17 cellular contexts compared by ENCODE assay signal in the genomic region with DNA sequence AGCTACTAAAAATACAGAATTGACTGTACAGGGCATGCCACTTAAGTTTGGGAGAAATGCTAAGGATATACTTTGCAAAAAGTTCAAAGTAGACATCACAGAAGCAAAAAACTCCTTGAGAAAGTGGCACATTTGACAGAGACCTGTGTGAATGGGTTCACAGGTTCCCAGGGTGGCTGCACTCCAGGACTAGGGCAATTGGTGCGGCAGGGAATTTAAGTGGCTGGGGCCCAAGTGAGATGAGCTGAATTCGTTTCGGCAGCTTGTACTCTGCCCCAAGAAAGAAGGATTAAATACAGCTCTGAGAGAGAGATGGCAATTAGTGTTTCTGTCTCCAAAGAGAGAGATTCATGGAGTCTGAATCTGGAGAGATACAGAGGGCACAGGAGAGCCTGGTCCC.
"Had no signal": no experiment of that assay in that cellular context is flagged by ENCODE, and none has a peak within 500 bp of the region (broad histone marks: within the 10 kb centered on the region; RNA-seq: fewer than 3 reads in every experiment).

No MANE protein-coding gene starts in this region.

- FAIRE-seq: astrocyte, pancreas had no signal

- ATAC-seq: activated CD8-positive, alpha-beta T cell treated with anti-CD3 and anti-CD28 coated beads for 36 hours; left colon; stimulated activated effector memory CD8-positive, alpha-beta T cell treated with anti-CD3 and anti-CD28 coated beads, Interleukin-12 subunit alpha, Interleukin-12 subunit beta, amount 100 ng/mL, for 72 hours had no signal

- H3K4me3 Mint-ChIP-seq: activated CD8-positive, alpha-beta T cell treated with anti-CD3 and anti-CD28 coated beads for 36 hours; activated naive CD8-positive, alpha-beta T cell treated with anti-CD3 and anti-CD28 coated beads, Interleukin-2, amount 10 ng/mL, durations not matched to agents 7 days and 5 days; immature natural killer cell; nephron progenitor cell; stimulated activated effector memory CD8-positive, alpha-beta T cell treated with anti-CD3 and anti-CD28 coated beads, Interleukin-12 subunit alpha, Interleukin-12 subunit beta, amount 100 ng/mL, for 72 hours; T-helper 2 cell treated with Interferon-gamma antibody and Interleukin-4, amounts not matched to agents 5 μg/mL and 100 μg/mL, for 36 hours had no signal

- H3K27me3 Mint-ChIP-seq: activated CD8-positive, alpha-beta T cell treated with anti-CD3 and anti-CD28 coated beads for 36 hours; activated naive CD8-positive, alpha-beta T cell treated with anti-CD3 and anti-CD28 coated beads, Interleukin-2, amount 10 ng/mL, durations not matched to agents 7 days and 5 days had no signal

- H3K36me3 Mint-ChIP-seq: activated naive CD8-positive, alpha-beta T cell treated with anti-CD3 and anti-CD28 coated beads, Interleukin-2, amount 10 ng/mL, durations not matched to agents 7 days and 5 days; stimulated activated effector memory CD8-positive, alpha-beta T cell treated with anti-CD3 and anti-CD28 coated beads, Interleukin-12 subunit alpha, Interleukin-12 subunit beta, amount 100 ng/mL, for 72 hours had no signal

- H3K4me2 ChIP-seq: smooth muscle cell had no signal

- H3K4me1 Mint-ChIP-seq: activated naive CD8-positive, alpha-beta T cell treated with anti-CD3 and anti-CD28 coated beads, Interleukin-2, amount 10 ng/mL, durations not matched to agents 7 days and 5 days; immature natural killer cell; stimulated activated effector memory CD8-positive, alpha-beta T cell treated with anti-CD3 and anti-CD28 coated beads, Interleukin-12 subunit alpha, Interleukin-12 subunit beta, amount 100 ng/mL, for 72 hours had no signal

- H3K27ac ChIP-seq: pancreas, tibial artery, uterus had no signal

- DNase-seq: activated CD4-positive, alpha-beta T cell treated with anti-CD3 and anti-CD28 coated beads for 1 hour; activated CD8-positive, alpha-beta memory T cell treated with anti-CD3 and anti-CD28 coated beads, Interleukin-2, amount 50 U/mL, for 4 hours; activated CD8-positive, alpha-beta T cell treated with anti-CD3 and anti-CD28 coated beads for 36 hours; activated naive CD8-positive, alpha-beta T cell treated with anti-CD3 and anti-CD28 coated beads, Interleukin-2, amount 10 ng/mL, durations not matched to agents 7 days and 5 days; central memory CD4-positive, alpha-beta T cell; effector memory CD4-positive, alpha-beta T cell; immature natural killer cell; left colon; mesenchymal stem cell; nephron progenitor cell; pancreas; tibial artery; uterus had no signal

- H3K27me3 ChIP-seq: pancreas, tibial artery, uterus had no signal

- H3K9me3 Mint-ChIP-seq: activated CD8-positive, alpha-beta T cell treated with anti-CD3 and anti-CD28 coated beads for 36 hours; activated naive CD8-positive, alpha-beta T cell treated with anti-CD3 and anti-CD28 coated beads, Interleukin-2, amount 10 ng/mL, durations not matched to agents 7 days and 5 days; immature natural killer cell; nephron progenitor cell; stimulated activated effector memory CD8-positive, alpha-beta T cell treated with anti-CD3 and anti-CD28 coated beads, Interleukin-12 subunit alpha, Interleukin-12 subunit beta, amount 100 ng/mL, for 72 hours; T-helper 2 cell treated with Interferon-gamma antibody and Interleukin-4, amounts not matched to agents 5 μg/mL and 100 μg/mL, for 36 hours had no signal

- H3K4me1 ChIP-seq: uterus had no signal

- H3K36me3 ChIP-seq: pancreas, uterus had no signal

- H3K4me3 ChIP-seq: pancreas, smooth muscle cell, tibial artery, uterus had no signal

- H3K9me3 ChIP-seq: pancreas, tibial artery, uterus had no signal

- H3K27ac Mint-ChIP-seq: activated CD8-positive, alpha-beta T cell treated with anti-CD3 and anti-CD28 coated beads for 36 hours; activated naive CD8-positive, alpha-beta T cell treated with anti-CD3 and anti-CD28 coated beads, Interleukin-2, amount 10 ng/mL, durations not matched to agents 7 days and 5 days; nephron progenitor cell; stimulated activated effector memory CD8-positive, alpha-beta T cell treated with anti-CD3 and anti-CD28 coated beads, Interleukin-12 subunit alpha, Interleukin-12 subunit beta, amount 100 ng/mL, for 72 hours; T-helper 2 cell treated with Interferon-gamma antibody and Interleukin-4, amounts not matched to agents 5 μg/mL and 100 μg/mL, for 36 hours had no signal
